ENCODE assay signal across 9 cellular contexts in genomic region chr7:64630496-64630895, GRCh38. TPM values are rescaled to one million over a fixed set of nuclear protein-coding genes. Genes with fewer than 3 reads are reported as not detected.
DNase-seq lines count a peak whose midpoint lies in the region; ATAC-seq and TF ChIP-seq lines count a peak whose summit lies in the region.
"Had no signal": no experiment of that assay in that cellular context is flagged by ENCODE, and none has a peak within 500 bp of the region (broad histone marks: within the 10 kb centered on the region; RNA-seq: fewer than 3 reads in every experiment).

No MANE protein-coding gene starts in this region.

- H3K27ac ChIP-seq in IMR-90 (ENCODE audit: insufficient read depth, low read length) (no peak overlapping the region), ascending aorta (no peak overlapping the region), gastrocnemius medialis (no peak overlapping the region)

- H3K4me2 ChIP-seq in IMR-90 (ENCODE audit: low read depth, low read length) = no peak overlapping the region

- no CpG with 5 or more reads among the region's 2 CpGs for WGBS in IMR-90 (ENCODE audit: extremely low coverage in 2 of 2, insufficient read length in 1 of 2), 2 experiments

- no peaks in the 10 kb centered on the region for H3K36me3 Mint-ChIP-seq in Caco-2 (ENCODE audit: insufficient read depth, unreplicated experiment)
- no peaks in the 10 kb centered on the region for H3K36me3 Mint-ChIP-seq in stimulated activated effector memory CD8-positive, alpha-beta T cell treated with anti-CD3 and anti-CD28 coated beads, Interleukin-12 subunit alpha, Interleukin-12 subunit beta, amount 100 ng/mL, for 72 hours
- H3K36me3 Mint-ChIP-seq: activated naive CD8-positive, alpha-beta T cell had no signal

- TF ChIP-seq POLR2A in IMR-90 (IDR thresholded peaks at IDR 0.05; ENCODE audit: low read depth, low read length) (no peak), gastrocnemius medialis (IDR thresholded peaks at IDR 0.05) (no peak)

- no peaks in the 10 kb centered on the region for H3K4me1 Mint-ChIP-seq in Caco-2 (ENCODE audit: low read depth, unreplicated experiment)
- H3K4me1 Mint-ChIP-seq in stimulated activated effector memory CD8-positive, alpha-beta T cell treated with anti-CD3 and anti-CD28 coated beads, Interleukin-12 subunit alpha, Interleukin-12 subunit beta, amount 100 ng/mL, for 72 hours = peaks cover 7% of the 10 kb centered on the region

- no peak overlapping the region for H3K56ac ChIP-seq in IMR-90 (ENCODE audit: extremely low read depth, insufficient read depth, low read length)

- H3K36me3 ChIP-seq in Caco-2 (ENCODE audit: control insufficient read depth, insufficient read depth, low read length) (no peaks in the 10 kb centered on the region), IMR-90 (ENCODE audit: control insufficient read depth, insufficient read depth, low read length) (no peaks in the 10 kb centered on the region), ascending aorta (no peaks in the 10 kb centered on the region), gastrocnemius medialis (no peaks in the 10 kb centered on the region)

- no peak overlapping the region for H3K23ac ChIP-seq in IMR-90 (ENCODE audit: low read depth, low read length)

- H2AFZ ChIP-seq in IMR-90 (replicated peaks; ENCODE audit: low read length, poor library complexity) = no peak overlapping the region

- dilution Hi-C loops in IMR-90 (cut with HindIII; ENCODE audit: low sequenced_read_pairs, unreplicated experiment) = no loop called here

- H2BK5ac ChIP-seq in IMR-90 (ENCODE audit: low read depth, low read length, poor library complexity, severe bottlenecking) = no peak overlapping the region

- H3K79me1 ChIP-seq in IMR-90 (ENCODE audit: low read depth in 1 of 2, low read length in 2 of 2) = no peaks in the 10 kb centered on the region

- in situ Hi-C loops in IMR-90 (cut with MboI; ENCODE audit: low sequenced_read_pairs) = no loop called here
- in situ Hi-C loops in gastrocnemius medialis (cut with MboI; ENCODE audit: low sequenced_read_pairs in 4 of 4) = no loop called here

- DNase-seq in Caco-2 (peak in 1 of 2 experiments; percentile 7), IMR-90 (peak; percentile 15), ascending aorta (ENCODE audit: low spot score in 2 of 2) (no peak), medulla oblongata (ENCODE audit: extremely low spot score) (peak; percentile 20), gastrocnemius medialis (no peak), CD1c-positive myeloid dendritic cell (ENCODE audit: extremely low spot score) (no peak)
- DNase-seq in stimulated activated effector memory CD8-positive, alpha-beta T cell treated with anti-CD3 and anti-CD28 coated beads, Interleukin-12 subunit alpha, Interleukin-12 subunit beta, amount 100 ng/mL, for 72 hours (ENCODE audit: low spot score in 2 of 2) = no peak

- intact Hi-C loops in Caco-2 (cut with micrococcal nuclease; ENCODE audit: unreplicated experiment) = no loop called here
- intact Hi-C loops in IMR-90 (cut with micrococcal nuclease) = no loop called here
- intact Hi-C loops in ascending aorta (cut with DNase I) = no loop called here
- intact Hi-C loops in gastrocnemius medialis (cut with DNase I; ENCODE audit: low total_unique reads) = no loop called here

- H3K27ac Mint-ChIP-seq in Caco-2 (ENCODE audit: unreplicated experiment) = no peak overlapping the region
- no peak overlapping the region for H3K27ac Mint-ChIP-seq in stimulated activated effector memory CD8-positive, alpha-beta T cell treated with anti-CD3 and anti-CD28 coated beads, Interleukin-12 subunit alpha, Interleukin-12 subunit beta, amount 100 ng/mL, for 72 hours
- H3K27ac Mint-ChIP-seq: activated naive CD8-positive, alpha-beta T cell had no signal

- no peak overlapping the region for H2BK120ac ChIP-seq in IMR-90 (ENCODE audit: low read depth, low read length)

- TF ChIP-seq RAD21 in IMR-90 (IDR thresholded peaks at IDR 0.05; ENCODE audit: low read length) = no peak

- TF ChIP-seq CTCF in Caco-2 (IDR thresholded peaks at IDR 0.05; ENCODE audit: insufficient read depth in 1 of 2, low read depth in 1 of 2, low read length in 1 of 2, severe bottlenecking in 1 of 2, unreplicated experiment in 1 of 2) = peak; percentile 44 to 59
- TF ChIP-seq CTCF in IMR-90 (conservative IDR thresholded peaks at IDR 0.05; ENCODE audit: low read depth, low read length) = peak; percentile 29
- TF ChIP-seq CTCF in ascending aorta (IDR thresholded peaks at IDR 0.05) = peak in 2 of 3 experiments; percentile 18 to 45
- peak in 1 of 5 experiments; percentile 26 for TF ChIP-seq CTCF in gastrocnemius medialis (IDR thresholded peaks at IDR 0.05 in 4 of 5, conservative IDR thresholded peaks at IDR 0.05 in 1 of 5)

- ATAC-seq in IMR-90 (ENCODE audit: low read depth) (peak; percentile 74), gastrocnemius medialis (no peak), HG02642 (IDR thresholded peaks at IDR 0.05; ENCODE audit: poor library complexity, unreplicated experiment) (no peak)
- ATAC-seq in stimulated activated effector memory CD8-positive, alpha-beta T cell treated with anti-CD3 and anti-CD28 coated beads, Interleukin-12 subunit alpha, Interleukin-12 subunit beta, amount 100 ng/mL, for 72 hours = no peak

- H3K4ac ChIP-seq in IMR-90 (ENCODE audit: low read depth, low read length) = no peak overlapping the region

- no peak overlapping the region for H3K4me3 Mint-ChIP-seq in Caco-2 (ENCODE audit: unreplicated experiment)
- H3K4me3 Mint-ChIP-seq in stimulated activated effector memory CD8-positive, alpha-beta T cell treated with anti-CD3 and anti-CD28 coated beads, Interleukin-12 subunit alpha, Interleukin-12 subunit beta, amount 100 ng/mL, for 72 hours = no peak overlapping the region
- H3K4me3 Mint-ChIP-seq: activated naive CD8-positive, alpha-beta T cell had no signal

- H3K4me3 ChIP-seq in Caco-2 (ENCODE audit: low read depth, low read length) = no peak overlapping the region
- H3K4me3 ChIP-seq in IMR-90 (ENCODE audit: insufficient read depth, low read depth, low read length) = no peak overlapping the region
- no peak overlapping the region for H3K4me3 ChIP-seq in ascending aorta
- no peak overlapping the region for H3K4me3 ChIP-seq in gastrocnemius medialis

- no peak overlapping the region for H3K14ac ChIP-seq in IMR-90 (replicated peaks; ENCODE audit: low read depth, low read length)

- H3K4me1 ChIP-seq in Caco-2 (no peaks in the 10 kb centered on the region), IMR-90 (ENCODE audit: control insufficient read depth, insufficient read depth, low read length) (no peaks in the 10 kb centered on the region), ascending aorta (peaks cover 0 to 1% of the 10 kb centered on the region in 2 donors), gastrocnemius medialis (no peaks in the 10 kb centered on the region)

- no peaks in the 10 kb centered on the region for H3K9me3 ChIP-seq in Caco-2
- H3K9me3 ChIP-seq in IMR-90 (ENCODE audit: control insufficient read depth, insufficient read depth, low read length) = peaks cover 2% of the 10 kb centered on the region; the same call in 1 of the 2 replicates
- H3K9me3 ChIP-seq in ascending aorta = no peaks in the 10 kb centered on the region
- no peaks in the 10 kb centered on the region for H3K9me3 ChIP-seq in gastrocnemius medialis

- no peak overlapping the region for H3K18ac ChIP-seq in IMR-90 (ENCODE audit: low read depth, low read length)

- H4K5ac ChIP-seq in IMR-90 (ENCODE audit: low read depth, low read length) = no peak overlapping the region

- CTCF ChIA-PET in Caco-2 (lab: Charles Lee) (no interaction called here), IMR-90 (lab: Yijun Ruan, JAX) (no interaction called here)

- H3K27me3 ChIP-seq in Caco-2 (replicated peaks; ENCODE audit: control insufficient read depth, insufficient read depth, low read length) (no peaks in the 10 kb centered on the region), IMR-90 (ENCODE audit: control insufficient read depth, insufficient read depth, low read length) (no peaks in the 10 kb centered on the region), ascending aorta (no peaks in the 10 kb centered on the region), gastrocnemius medialis (no peaks in the 10 kb centered on the region)

- no peak overlapping the region for H2BK15ac ChIP-seq in IMR-90 (ENCODE audit: low read depth, low read length)

- peaks cover 28% of the 10 kb centered on the region for H3K9me3 Mint-ChIP-seq in Caco-2 (ENCODE audit: unreplicated experiment)
- no peaks in the 10 kb centered on the region for H3K9me3 Mint-ChIP-seq in stimulated activated effector memory CD8-positive, alpha-beta T cell treated with anti-CD3 and anti-CD28 coated beads, Interleukin-12 subunit alpha, Interleukin-12 subunit beta, amount 100 ng/mL, for 72 hours

- H2BK20ac ChIP-seq in IMR-90 (ENCODE audit: low read depth, low read length) = no peak overlapping the region

- no peaks in the 10 kb centered on the region for H3K27me3 Mint-ChIP-seq in Caco-2 (ENCODE audit: insufficient read depth, unreplicated experiment)
- H3K27me3 Mint-ChIP-seq: activated naive CD8-positive, alpha-beta T cell had no signal

- no peak overlapping the region for H2AK9ac ChIP-seq in IMR-90 (replicated peaks; ENCODE audit: low read depth, low read length, poor library complexity)

- BruUV-seq in Caco-2 (replicated peaks; lab: Mats Ljungman, UMichigan) (no TSS peak), IMR-90 (replicated peaks; lab: Mats Ljungman, UMichigan) (no TSS peak)

- no peaks in the 10 kb centered on the region for H4K20me1 ChIP-seq in IMR-90 (ENCODE audit: insufficient read depth, low read length)

- no peak overlapping the region for H4K91ac ChIP-seq in IMR-90 (ENCODE audit: insufficient read depth, low read depth, low read length)

- no peak overlapping the region for H2AK5ac ChIP-seq in IMR-90 (ENCODE audit: low read depth, low read length)

- H3K9ac ChIP-seq in IMR-90 (ENCODE audit: low read depth, low read length) = no peak overlapping the region

- no peak overlapping the region for H4K8ac ChIP-seq in IMR-90 (ENCODE audit: low read depth in 2 of 2, low read length in 2 of 2)

- no peaks in the 10 kb centered on the region for H3K9me1 ChIP-seq in IMR-90 (ENCODE audit: insufficient read depth, low read length)

- POLR2A ChIA-PET in Caco-2 (lab: Charles Lee) = interaction anchor here (0.5 kb wide), 2 partner anchors 126 to 131 kb away, joined by 5 to 7 read pairs; no protein-coding TSS in a partner anchor
- POLR2A ChIA-PET in IMR-90 (lab: Charles Lee; ENCODE audit: unreplicated experiment) = no interaction called here

RNA-seq across cellular contexts. Expression of gene ZNF107, which starts 35.4 kb away (rescaled TPM):
- 12.0 and 13.0 TPM in 2 replicates for total RNA-seq in Caco-2 (2022)
- total RNA-seq in IMR-90 (2012; rRNA removed) = 2.0 and 3.6 TPM in 2 replicates
- polyA plus RNA-seq in IMR-90 (2012; rRNA removed) = 1.9 and 2.5 TPM in 2 replicates
- polyA plus RNA-seq in IMR-90 (2012; cell fraction: cytosol; rRNA removed) = 0.14 and 0.28 TPM in 2 replicates
- polyA plus RNA-seq in IMR-90 (2012; cell fraction: nucleus; rRNA removed; ENCODE audit: low replicate concordance) = 0.61 and 3.3 TPM in 2 replicates
- 0.85 TPM for total RNA-seq in ascending aorta
- 1 to 10 TPM in 1 of 4 donors, under 1 TPM in 3; 0.49 to 1.6 (median 0.77) TPM for total RNA-seq in gastrocnemius medialis

Comparison
In these comparisons a context has a peak if more than half of its experiments do, and no peak if none do; other contexts are left out.
1. DNase-seq: peak in IMR-90 (single experiment) and medulla oblongata (single experiment); none in ascending aorta (0 of 2), gastrocnemius medialis (0 of 2), CD1c-positive myeloid dendritic cell (single experiment) and stimulated activated effector memory CD8-positive, alpha-beta T cell treated with anti-CD3 and anti-CD28 coated beads, Interleukin-12 subunit alpha, Interleukin-12 subunit beta, amount 100 ng/mL, for 72 hours (0 of 2).